1 cellular context compared by ENCODE assay signal in the genomic region with DNA sequence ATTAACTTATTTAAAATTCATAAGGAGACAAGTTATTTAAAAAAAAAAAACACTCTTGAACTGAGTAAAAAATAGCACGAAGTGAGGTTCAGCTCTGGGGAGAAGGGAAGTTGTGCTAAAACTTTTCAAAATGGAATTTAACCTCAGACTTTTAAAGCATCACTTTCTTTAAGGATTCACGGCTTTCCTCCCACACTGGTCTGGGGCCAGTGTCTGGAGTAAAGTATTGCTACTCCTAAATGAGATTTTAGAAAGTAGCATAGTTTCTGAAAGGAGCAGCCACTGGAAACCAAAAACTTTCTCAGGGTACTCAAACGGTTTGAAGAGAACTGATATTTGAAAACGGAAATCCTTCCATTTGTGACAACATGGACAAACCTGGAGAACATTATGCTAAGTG.
TF ChIP-seq lines count a peak whose summit lies in the region.

No MANE protein-coding gene starts in this region.

TF ChIP-seq in IMR-90, 13 proteins besides CTCF, POLR2A, EP300 and RAD21:
- TF ChIP-seq USF2 (IDR thresholded peaks at IDR 0.05; ENCODE audit: low read depth, low read length), result no peak
